ENCODE assay signal across 21 cellular contexts in genomic region chr9:117250610-117251215, GRCh38.
DNase-seq lines count a peak whose midpoint lies in the region; FAIRE-seq and TF ChIP-seq lines count a peak whose summit lies in the region.
"Had no signal": no experiment of that assay in that cellular context is flagged by ENCODE, and none has a peak within 500 bp of the region (broad histone marks: within the 10 kb centered on the region; RNA-seq: fewer than 3 reads in every experiment).

No MANE protein-coding gene starts in this region.

- TF ChIP-seq CTCF in DOHH2 (IDR thresholded peaks at IDR 0.05; ENCODE audit: low read depth, low read length, poor library complexity, severe bottlenecking) (no peak), OCI-LY1 (IDR thresholded peaks at IDR 0.05; ENCODE audit: low read length) (no peak), mesothelial cell of epicardium (IDR thresholded peaks at IDR 0.05; ENCODE audit: unreplicated experiment) (no peak)

- H3K4me1 Mint-ChIP-seq in mesothelial cell of epicardium, result peaks cover 3% of the 10 kb centered on the region

- no peak overlapping the region for H2AFZ ChIP-seq in OCI-LY1 (ENCODE audit: low read length)

- H3K9me3 Mint-ChIP-seq in mesothelial cell of epicardium, result no peaks in the 10 kb centered on the region

- H4K20me1 ChIP-seq in DOHH2 (ENCODE audit: control insufficient read depth, insufficient read depth, low read depth, low read length) (no peaks in the 10 kb centered on the region), OCI-LY1 (ENCODE audit: insufficient read depth, low read length) (no peaks in the 10 kb centered on the region)

- H3K27ac ChIP-seq in DOHH2 (ENCODE audit: low read depth, low read length) (0 out of 2 replicates have a peak overlapping the region, but pooled peaks have one; percentile 1), OCI-LY1 (ENCODE audit: low read depth, low read length, poor library complexity, severe bottlenecking) (peak overlapping the region; percentile 40), small intestine (ENCODE audit: low read depth in 1 of 2, low read length in 1 of 2) (no peak overlapping the region)
- H3K27ac ChIP-seq: 22Rv1, A549, C4-2B had no signal

- H3K36me3 ChIP-seq in DOHH2 (ENCODE audit: control insufficient read depth, low read length), result peaks cover 19% of the 10 kb centered on the region
- no peaks in the 10 kb centered on the region for H3K36me3 ChIP-seq in OCI-LY1 (ENCODE audit: insufficient read depth, low read length)
- no peaks in the 10 kb centered on the region for H3K36me3 ChIP-seq in small intestine (ENCODE audit: control insufficient read depth in 2 of 2, insufficient read depth in 2 of 2, low read length in 2 of 2)

- no peak overlapping the region for H3K9ac ChIP-seq in OCI-LY1 (ENCODE audit: low read length)

- H3K9me3 ChIP-seq in DOHH2 (ENCODE audit: control insufficient read depth, insufficient read depth, low read length), result no peaks in the 10 kb centered on the region
- no peaks in the 10 kb centered on the region for H3K9me3 ChIP-seq in OCI-LY1 (ENCODE audit: low read length)
- no peaks in the 10 kb centered on the region for H3K9me3 ChIP-seq in small intestine (ENCODE audit: control insufficient read depth, low read depth)
- H3K9me3 ChIP-seq: A549, Caco-2 had no signal

- no peak overlapping the region for H3K27ac Mint-ChIP-seq in mesothelial cell of epicardium
- H3K27ac Mint-ChIP-seq: CD4-positive, alpha-beta T cell; HFFc6 had no signal

- H3K4me3 ChIP-seq in DOHH2 (ENCODE audit: low read length) (no peak overlapping the region), OCI-LY1 (ENCODE audit: low read depth, low read length, poor library complexity, severe bottlenecking) (no peak overlapping the region), small intestine (ENCODE audit: low read depth in 1 of 2, low read length in 2 of 2) (no peak overlapping the region)
- H3K4me3 ChIP-seq: A549, GM12878 had no signal

- H3F3A ChIP-seq in DOHH2 (ENCODE audit: control insufficient read depth, insufficient read depth) (peaks cover 2% of the 10 kb centered on the region; the same call in 1 of the 2 replicates), OCI-LY1 (ENCODE audit: insufficient read depth, low read length) (no peaks in the 10 kb centered on the region)

- no peaks in the 10 kb centered on the region for H3K9me2 ChIP-seq in DOHH2 (replicated peaks; ENCODE audit: control insufficient read depth, low read length)
- H3K9me2 ChIP-seq in OCI-LY1 (ENCODE audit: low read depth, low read length), result no peaks in the 10 kb centered on the region

- DNase-seq in DMS53 (lab: John Stamatoyannopoulos, UW) (peak; percentile 4), DMS53 treated with DMSO at 0.1 percent for 48 hours (lab: John Stamatoyannopoulos, UW; ENCODE audit: unreplicated experiment) (no peak), small intestine (peak; percentile 5), NCI-H526 (lab: John Stamatoyannopoulos, UW) (no peak), mesothelial cell of epicardium (ENCODE audit: low spot score in 2 of 2, unreplicated experiment in 2 of 2) (no peak)
- DNase-seq: AML-193; Caco-2; CD4-positive, alpha-beta T cell; DMS79 treated with DMSO at 0.1 percent for 48 hours; EL; GOT3; H7; HFFc6 had no signal

- peaks cover 43% of the 10 kb centered on the region for H3K27me3 Mint-ChIP-seq in mesothelial cell of epicardium (ENCODE audit: low read depth)
- H3K27me3 Mint-ChIP-seq: CD4-positive, alpha-beta T cell had no signal

- H3K4me2 ChIP-seq in DOHH2 (ENCODE audit: low read length) (peak overlapping the region; percentile 19), OCI-LY1 (ENCODE audit: low read length) (no peak overlapping the region)
- H3K4me2 ChIP-seq: A549 had no signal

- no peak overlapping the region for H3K4me3 Mint-ChIP-seq in mesothelial cell of epicardium
- H3K4me3 Mint-ChIP-seq: CD4-positive, alpha-beta T cell; HFFc6 had no signal

- no peak for FAIRE-seq in small intestine (lab: Jason Lieb, UNC)
- FAIRE-seq: A549, D721Med, GM12878, HTR-8/SVneo had no signal

- H3K4me1 ChIP-seq in DOHH2 (ENCODE audit: control insufficient read depth, low read length) (peaks cover 64% of the 10 kb centered on the region), OCI-LY1 (ENCODE audit: insufficient read depth, low read length, severe bottlenecking) (peaks cover 64% of the 10 kb centered on the region), small intestine (ENCODE audit: control insufficient read depth in 2 of 2, insufficient read depth in 1 of 2, low read depth in 1 of 2, low read length in 1 of 2) (no peaks in the 10 kb centered on the region)
- H3K4me1 ChIP-seq: A549, Caco-2 had no signal

- H3K27me3 ChIP-seq in DOHH2 (ENCODE audit: control insufficient read depth, low read length), result no peaks in the 10 kb centered on the region
- H3K27me3 ChIP-seq in OCI-LY1 (ENCODE audit: insufficient read depth, low read length), result no peaks in the 10 kb centered on the region
- H3K27me3 ChIP-seq in small intestine (ENCODE audit: control insufficient read depth in 2 of 2, insufficient read depth in 2 of 2, low read length in 2 of 2), result no peaks in the 10 kb centered on the region

- H3K79me2 ChIP-seq in DOHH2 (ENCODE audit: control insufficient read depth, low read length) (no peaks in the 10 kb centered on the region), OCI-LY1 (ENCODE audit: insufficient read depth, low read length) (no peaks in the 10 kb centered on the region)

- WGBS in small intestine, 3 donors, result 53 to 82% (median 58%) methylated on average over 3 of the region's 3 CpGs

- no peaks in the 10 kb centered on the region for H3K36me3 Mint-ChIP-seq in mesothelial cell of epicardium

Comparison
In these comparisons a context has a peak if more than half of its experiments do, and no peak if none do; other contexts are left out.
1. DNase-seq: peak in DMS53 (single experiment) and small intestine (single experiment); none in DMS53 treated with DMSO at 0.1 percent for 48 hours (single experiment), NCI-H526 (0 of 2) and mesothelial cell of epicardium (0 of 2).
2. H3K27ac ChIP-seq: peak in DOHH2 (single experiment) and OCI-LY1 (single experiment); none in small intestine (0 of 2).